9 cellular contexts compared by ENCODE assay signal in genomic region chr22:30202531-30203006, GRCh38. TPM values are rescaled to one million over a fixed set of nuclear protein-coding genes. Genes with fewer than 3 reads are reported as not detected.
DNase-seq lines count a peak whose midpoint lies in the region; ATAC-seq and TF ChIP-seq lines count a peak whose summit lies in the region.
"Had no signal": no experiment of that assay in that cellular context is flagged by ENCODE, and none has a peak within 500 bp of the region (broad histone marks: within the 10 kb centered on the region; RNA-seq: fewer than 3 reads in every experiment).

No MANE protein-coding gene starts in this region.

- H3K27ac ChIP-seq in right cardiac atrium (ENCODE audit: low read length) = peak overlapping the region; percentile 51

- H3K4me1 Mint-ChIP-seq in brain = peaks cover 55% of the 10 kb centered on the region

- H3K4me1 ChIP-seq in right cardiac atrium (ENCODE audit: control insufficient read depth, insufficient read depth, low read length) = no peaks in the 10 kb centered on the region
- H3K4me1 ChIP-seq in skeletal muscle satellite cell (ENCODE audit: control insufficient read depth, insufficient read depth, low read length) = peaks cover 59% of the 10 kb centered on the region

- DNase-seq in GM13977 (ENCODE audit: low spot score) (peak; percentile 3), right cardiac atrium (peak; percentile 53 to 78 (median 59)), COLO829 (ENCODE audit: low spot score) (no peak), ecto neural progenitor cell (ENCODE audit: low spot score) (no peak), middle frontal gyrus (ENCODE audit: extremely low spot score, low spot score) (no peak), COR-L47 (lab: John Stamatoyannopoulos, UW) (no peak)
- DNase-seq: NCI-H2081 had no signal

- 44% methylated on average over 9 of the region's 9 CpGs for WGBS in right cardiac atrium

- peak; percentile 74 to 80 for ATAC-seq in right cardiac atrium

- intact Hi-C loops in right cardiac atrium (cut with DNase I) = no loop called here

- in situ Hi-C loops in GM13977 (cut with MboI; ENCODE audit: low pct_unique_long_range_greater_than_20kb, low sequenced_read_pairs, unreplicated experiment) = no loop called here

- peak overlapping the region; percentile 22 for H3K4me2 ChIP-seq in skeletal muscle satellite cell (ENCODE audit: low read length)

- no peaks in the 10 kb centered on the region for H3K9me3 ChIP-seq in right cardiac atrium (ENCODE audit: control insufficient read depth, low read length)
- H3K9me3 ChIP-seq in skeletal muscle satellite cell (replicated peaks; ENCODE audit: low read length) = no peaks in the 10 kb centered on the region

- H3K4me3 Mint-ChIP-seq in brain = peak overlapping the region in 1 of 5 experiments; percentile 27

- no peaks in the 10 kb centered on the region for H3K36me3 ChIP-seq in skeletal muscle satellite cell (ENCODE audit: insufficient read depth, low read length)

- H3K36me3 Mint-ChIP-seq in brain = no peaks in the 10 kb centered on the region

- H3K9ac ChIP-seq in skeletal muscle satellite cell (ENCODE audit: low read depth, low read length) = peak overlapping the region; percentile 81

- H3K27me3 Mint-ChIP-seq in brain = peaks cover 3% of the 10 kb centered on the region

- H3K27me3 ChIP-seq in right cardiac atrium (ENCODE audit: control insufficient read depth, insufficient read depth) (no peaks in the 10 kb centered on the region), skeletal muscle satellite cell (ENCODE audit: control insufficient read depth, insufficient read depth, low read length) (no peaks in the 10 kb centered on the region)

- TF ChIP-seq CTCF in GM13977 (IDR thresholded peaks at IDR 0.05; ENCODE audit: extremely low read depth, insufficient read depth, missing control alignments) (no peak), brain (conservative IDR thresholded peaks at IDR 0.05) (no peak)

- no peak overlapping the region for H3K4me3 ChIP-seq in right cardiac atrium (ENCODE audit: low read length)
- no peak overlapping the region for H3K4me3 ChIP-seq in skeletal muscle satellite cell (ENCODE audit: low read length)

- H3K27ac Mint-ChIP-seq in brain = peak overlapping the region; percentile 25 to 96 (median 89)

- peaks cover 0 to 9% (median 0%) of the 10 kb centered on the region in 5 experiments for H3K9me3 Mint-ChIP-seq in brain

RNA-seq across cellular contexts. Expression of gene LIF, which starts 44.0 kb away (rescaled TPM):
- polyA plus RNA-seq in brain (ENCODE audit: insufficient read depth, low read depth, low replicate concordance) = 0.22 TPM
- total RNA-seq in right cardiac atrium = 1 to 10 TPM in 1 of 4 donors, under 1 TPM in 3; 0.09 to 3.7 (median 0.43) TPM
- polyA plus RNA-seq in right cardiac atrium = 0.54 TPM
- total RNA-seq in skeletal muscle satellite cell (2012; rRNA removed) = 13.2 and 25.1 TPM in 2 replicates

Comparison
In these comparisons a context has a peak if more than half of its experiments do, and no peak if none do; other contexts are left out.
1. DNase-seq: peak in GM13977 (single experiment) and right cardiac atrium (3 of 3); none in COLO829 (single experiment), ecto neural progenitor cell (single experiment), middle frontal gyrus (single experiment) and COR-L47 (single experiment).